10 cellular contexts compared by ENCODE assay signal in the genomic region with DNA sequence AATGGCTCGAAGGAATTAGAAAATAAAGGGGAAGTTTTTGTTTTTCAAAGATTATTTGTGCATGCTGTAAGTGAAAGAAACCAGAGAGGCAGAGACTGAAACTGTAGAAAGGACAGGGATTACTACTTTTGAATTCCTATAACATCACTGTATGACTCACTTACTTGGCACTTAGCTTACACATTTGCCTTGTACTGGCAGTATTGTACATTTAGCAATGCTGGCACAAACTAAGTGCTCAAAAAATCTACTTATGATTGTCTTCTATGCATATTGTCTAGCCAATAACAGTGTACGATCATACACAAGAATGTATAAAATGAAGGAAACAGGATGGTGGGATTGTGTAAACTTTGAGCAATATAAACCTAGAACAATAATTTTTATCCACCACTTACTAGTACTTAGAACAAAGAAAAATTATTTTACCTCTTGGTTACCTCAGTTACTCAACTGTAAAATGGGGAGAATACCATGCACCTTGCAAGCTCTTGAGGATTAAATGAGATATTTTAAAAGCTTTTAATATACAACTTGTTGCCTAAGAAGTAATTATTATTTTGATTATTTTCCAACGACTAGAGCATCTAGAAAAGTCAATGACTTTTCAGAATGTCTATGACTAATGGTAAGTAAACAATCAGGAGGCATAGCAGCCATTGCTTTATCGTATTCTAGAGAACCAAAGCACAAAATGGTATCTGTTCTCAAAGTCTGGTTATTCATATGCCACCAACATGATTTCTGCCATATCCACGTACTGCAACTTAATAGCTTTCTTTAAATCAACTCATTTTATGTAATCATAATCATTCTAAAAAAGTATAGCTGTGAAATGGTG. TPM values are rescaled to one million over a fixed set of nuclear protein-coding genes. Genes with fewer than 3 reads are reported as not detected.
DNase-seq lines count a peak whose midpoint lies in the region; ATAC-seq, FAIRE-seq and TF ChIP-seq lines count a peak whose summit lies in the region.
"Had no signal": no experiment of that assay in that cellular context is flagged by ENCODE, and none has a peak within 500 bp of the region (broad histone marks: within the 10 kb centered on the region; RNA-seq: fewer than 3 reads in every experiment).

No MANE protein-coding gene starts in this region.

- H3K27me3 Mint-ChIP-seq in activated CD4-positive, alpha-beta T cell treated with anti-CD3 and anti-CD28 coated beads for 36 hours: no peaks in the 10 kb centered on the region
- no peaks in the 10 kb centered on the region for H3K27me3 Mint-ChIP-seq in chondrocyte (ENCODE audit: low read depth)

- DNase-seq in activated CD4-positive, alpha-beta T cell treated with anti-CD3 and anti-CD28 coated beads for 36 hours: no peak
- no peak for DNase-seq in activated CD4-positive, alpha-beta T cell treated with anti-CD3 and anti-CD28 coated beads, Interleukin-2, amount 50 U/mL, for 48 hours
- peak; percentile 28 for DNase-seq in MV-4-11 (lab: John Stamatoyannopoulos, UW)
- no peak for DNase-seq in chondrocyte (ENCODE audit: low spot score)
- peak; percentile 4 for DNase-seq in small intestine
- DNase-seq in kidney: no peak

- no peak for FAIRE-seq in small intestine (lab: Jason Lieb, UNC)
- FAIRE-seq in kidney (lab: Jason Lieb, UNC): no peak
- FAIRE-seq: H1 had no signal

- CTCF ChIA-PET in activated CD4-positive, alpha-beta T cell treated with anti-CD3 and anti-CD28 coated beads for 36 hours (lab: Charles Lee): no interaction called here

- H3K27ac ChIP-seq in small intestine (ENCODE audit: low read depth in 1 of 2, low read length in 1 of 2) (no peak overlapping the region), kidney (ENCODE audit: low read depth in 2 of 2, low read length in 2 of 2) (no peak overlapping the region)

- H3K4me3 Mint-ChIP-seq in activated CD4-positive, alpha-beta T cell treated with anti-CD3 and anti-CD28 coated beads for 36 hours: peak overlapping the region; percentile 47
- peak overlapping the region; percentile 39 for H3K4me3 Mint-ChIP-seq in chondrocyte (ENCODE audit: unreplicated experiment)

- H3K27me3 ChIP-seq in small intestine (ENCODE audit: control insufficient read depth in 2 of 2, insufficient read depth in 2 of 2, low read length in 2 of 2): no peaks in the 10 kb centered on the region

- H3K27ac Mint-ChIP-seq in activated CD4-positive, alpha-beta T cell treated with anti-CD3 and anti-CD28 coated beads for 36 hours: peak overlapping the region; percentile 85
- H3K27ac Mint-ChIP-seq in chondrocyte (ENCODE audit: unreplicated experiment): peak overlapping the region; percentile 92

- H3K9me3 ChIP-seq in small intestine (ENCODE audit: control insufficient read depth, low read depth): no peaks in the 10 kb centered on the region
- no peaks in the 10 kb centered on the region for H3K9me3 ChIP-seq in kidney (ENCODE audit: control insufficient read depth in 1 of 2, low read length in 2 of 2)

- intact Hi-C loops in activated CD4-positive, alpha-beta T cell treated with anti-CD3 and anti-CD28 coated beads for 36 hours (cut with DNase I, micrococcal nuclease): no loop called here
- intact Hi-C loops in kidney (cut with DNase I): no loop called here

- peaks cover 2 to 4% of the 10 kb centered on the region in 2 donors for H3K4me1 ChIP-seq in small intestine (ENCODE audit: control insufficient read depth in 2 of 2, insufficient read depth in 1 of 2, low read depth in 1 of 2, low read length in 1 of 2)
- peaks cover 0 to 5% of the 10 kb centered on the region in 2 donors for H3K4me1 ChIP-seq in kidney (ENCODE audit: control insufficient read depth in 1 of 2, insufficient read depth in 1 of 2, low read depth in 1 of 2, low read length in 2 of 2)

- H3K4me3 ChIP-seq in small intestine (ENCODE audit: low read depth in 1 of 2, low read length in 2 of 2) (no peak overlapping the region), kidney (ENCODE audit: low read length in 2 of 2) (no peak overlapping the region)
- H3K4me3 ChIP-seq: lung had no signal

- H3K9ac ChIP-seq in kidney (ENCODE audit: low read length in 2 of 2): no peak overlapping the region

- H3K36me3 ChIP-seq in small intestine (ENCODE audit: control insufficient read depth in 2 of 2, insufficient read depth in 2 of 2, low read length in 2 of 2): no peaks in the 10 kb centered on the region
- peaks cover 0 to 2% of the 10 kb centered on the region in 2 donors for H3K36me3 ChIP-seq in kidney (ENCODE audit: control insufficient read depth in 1 of 2, insufficient read depth in 2 of 2, low read length in 2 of 2)

- peaks cover 50% of the 10 kb centered on the region for H3K4me1 Mint-ChIP-seq in activated CD4-positive, alpha-beta T cell treated with anti-CD3 and anti-CD28 coated beads for 36 hours
- peaks cover 52% of the 10 kb centered on the region for H3K4me1 Mint-ChIP-seq in chondrocyte (ENCODE audit: low read depth)

- peaks cover 48% of the 10 kb centered on the region for H3K36me3 Mint-ChIP-seq in activated CD4-positive, alpha-beta T cell treated with anti-CD3 and anti-CD28 coated beads for 36 hours (ENCODE audit: low read depth)
- no peaks in the 10 kb centered on the region for H3K36me3 Mint-ChIP-seq in chondrocyte (ENCODE audit: low read depth)

- TF ChIP-seq CTCF in chondrocyte (IDR thresholded peaks at IDR 0.05) (no peak), kidney (IDR thresholded peaks at IDR 0.05; ENCODE audit: borderline replicate concordance, extremely low read depth, insufficient read depth) (no peak)

- ATAC-seq in activated CD4-positive, alpha-beta T cell treated with anti-CD3 and anti-CD28 coated beads for 36 hours: peak; percentile 73
- ATAC-seq in GM21367 (IDR thresholded peaks at IDR 0.05; ENCODE audit: unreplicated experiment) (no peak), HG03457 (IDR thresholded peaks at IDR 0.05; ENCODE audit: unreplicated experiment) (no peak)

- no peaks in the 10 kb centered on the region for H3K9me3 Mint-ChIP-seq in activated CD4-positive, alpha-beta T cell treated with anti-CD3 and anti-CD28 coated beads for 36 hours (ENCODE audit: low read depth)
- peaks cover 4% of the 10 kb centered on the region for H3K9me3 Mint-ChIP-seq in chondrocyte (ENCODE audit: low read depth)

- POLR2A ChIA-PET in activated CD4-positive, alpha-beta T cell treated with anti-CD3 and anti-CD28 coated beads for 36 hours (lab: Charles Lee): interaction anchor here (0.6 kb wide), 1 partner anchor 445 kb away, joined by 3 read pairs; no protein-coding TSS in a partner anchor

- WGBS in small intestine, 3 donors: 47 to 61% (median 49%) methylated on average over 5 of the region's 5 CpGs

RNA-seq across cellular contexts. Expression of a gene that starts 4.7 kb away (rescaled TPM):
- 1 to 10 TPM; 6.6 to 8.3 TPM for total RNA-seq in activated CD4-positive, alpha-beta T cell treated with anti-CD3 and anti-CD28 coated beads for 36 hours
- total RNA-seq in chondrocyte: 6.8 to 14.7 TPM (median 7.3 TPM) in 3 replicates
- polyA plus RNA-seq in small intestine: 1 to 10 TPM in 2 of 3 donors, under 1 TPM in 1; 0.54 to 2.1 (median 1.1) TPM
- total RNA-seq in kidney: 16.4 TPM
- polyA plus RNA-seq in kidney (ENCODE audit: insufficient read depth, low read depth, low replicate concordance): 4.2 TPM

Comparison
In these comparisons a context has a peak if more than half of its experiments do, and no peak if none do; other contexts are left out.
1. DNase-seq: peak in MV-4-11 (single experiment) and small intestine (single experiment); none in activated CD4-positive, alpha-beta T cell treated with anti-CD3 and anti-CD28 coated beads for 36 hours (single experiment), activated CD4-positive, alpha-beta T cell treated with anti-CD3 and anti-CD28 coated beads, Interleukin-2, amount 50 U/mL, for 48 hours (0 of 2), chondrocyte (single experiment) and kidney (single experiment).